Comparison of ENCODE assay signal across 1 cellular context in the genomic region with DNA sequence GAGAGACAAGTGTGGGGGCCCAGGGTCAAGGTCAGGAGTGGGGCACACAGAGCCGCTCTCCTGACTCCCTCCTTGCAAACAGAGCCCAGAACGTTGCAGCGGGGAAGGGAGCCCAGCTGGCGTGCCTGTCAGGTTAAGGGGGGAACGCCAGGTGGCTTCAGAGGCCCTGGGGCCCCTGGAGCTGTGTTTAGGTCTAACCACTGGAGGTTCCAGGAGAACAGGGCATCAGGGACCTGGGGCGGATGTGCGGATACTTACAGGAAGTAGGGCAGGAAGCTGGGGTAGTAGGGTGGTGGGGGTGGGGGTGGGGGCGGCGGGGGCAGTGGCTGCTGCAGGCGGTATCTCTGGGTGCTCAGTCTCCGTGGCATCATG.
TF ChIP-seq lines count a peak whose summit lies in the region.

No MANE protein-coding gene starts in this region.

TF ChIP-seq in GM12878, 131 proteins besides CTCF, POLR2A, EP300 and RAD21 (continued from another document):
- TF ChIP-seq, protein P1, sequence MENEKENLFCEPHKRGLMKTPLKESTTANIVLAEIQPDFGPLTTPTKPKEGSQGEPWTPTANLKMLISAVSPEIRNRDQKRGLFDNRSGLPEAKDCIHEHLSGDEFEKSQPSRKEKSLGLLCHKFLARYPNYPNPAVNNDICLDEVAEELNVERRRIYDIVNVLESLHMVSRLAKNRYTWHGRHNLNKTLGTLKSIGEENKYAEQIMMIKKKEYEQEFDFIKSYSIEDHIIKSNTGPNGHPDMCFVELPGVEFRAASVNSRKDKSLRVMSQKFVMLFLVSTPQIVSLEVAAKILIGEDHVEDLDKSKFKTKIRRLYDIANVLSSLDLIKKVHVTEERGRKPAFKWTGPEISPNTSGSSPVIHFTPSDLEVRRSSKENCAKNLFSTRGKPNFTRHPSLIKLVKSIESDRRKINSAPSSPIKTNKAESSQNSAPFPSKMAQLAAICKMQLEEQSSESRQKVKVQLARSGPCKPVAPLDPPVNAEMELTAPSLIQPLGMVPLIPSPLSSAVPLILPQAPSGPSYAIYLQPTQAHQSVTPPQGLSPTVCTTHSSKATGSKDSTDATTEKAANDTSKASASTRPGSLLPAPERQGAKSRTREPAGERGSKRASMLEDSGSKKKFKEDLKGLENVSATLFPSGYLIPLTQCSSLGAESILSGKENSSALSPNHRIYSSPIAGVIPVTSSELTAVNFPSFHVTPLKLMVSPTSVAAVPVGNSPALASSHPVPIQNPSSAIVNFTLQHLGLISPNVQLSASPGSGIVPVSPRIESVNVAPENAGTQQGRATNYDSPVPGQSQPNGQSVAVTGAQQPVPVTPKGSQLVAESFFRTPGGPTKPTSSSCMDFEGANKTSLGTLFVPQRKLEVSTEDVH (IDR thresholded peaks at IDR 0.05; ENCODE audit: low read depth, partially characterized antibody) = no peak
- TF ChIP-seq ESRRA (IDR thresholded peaks at IDR 0.05; ENCODE audit: low read length) (no peak), ATF7 (IDR thresholded peaks at IDR 0.05; ENCODE audit: low read depth) (no peak), LARP7 (IDR thresholded peaks at IDR 0.05) (no peak), STAT1 (conservative IDR thresholded peaks at IDR 0.05) (no peak), SMC3 (IDR thresholded peaks at IDR 0.05; ENCODE audit: borderline replicate concordance, low read length) (no peak), TCF12 (IDR thresholded peaks at IDR 0.05; ENCODE audit: low read depth, low read length) (0 out of 2 replicates have a peak, but pooled peaks have one; percentile 33), TCF3 (IDR thresholded peaks at IDR 0.05; ENCODE audit: borderline replicate concordance, insufficient read depth, low read depth, low read length) (peak; percentile 62; the same call in 1 of the 2 replicates), YBX1 (IDR thresholded peaks at IDR 0.05) (no peak), RCOR1 (conservative IDR thresholded peaks at IDR 0.05; ENCODE audit: low read depth, low read length) (no peak), TBL1XR1 (IDR thresholded peaks at IDR 0.05; ENCODE audit: low read depth, low read length) (no peak), WRNIP1 (IDR thresholded peaks at IDR 0.05; ENCODE audit: borderline replicate concordance, low read depth, low read length) (no peak), SIN3A (IDR thresholded peaks at IDR 0.05; ENCODE audit: low read depth, low read length) (no peak), MTA3 (IDR thresholded peaks at IDR 0.05; ENCODE audit: borderline replicate concordance, low read length) (no peak), KAT2A (conservative IDR thresholded peaks at IDR 0.05; ENCODE audit: control insufficient read depth, low read depth, low read length) (no peak)
- TF ChIP-seq, protein P2, sequence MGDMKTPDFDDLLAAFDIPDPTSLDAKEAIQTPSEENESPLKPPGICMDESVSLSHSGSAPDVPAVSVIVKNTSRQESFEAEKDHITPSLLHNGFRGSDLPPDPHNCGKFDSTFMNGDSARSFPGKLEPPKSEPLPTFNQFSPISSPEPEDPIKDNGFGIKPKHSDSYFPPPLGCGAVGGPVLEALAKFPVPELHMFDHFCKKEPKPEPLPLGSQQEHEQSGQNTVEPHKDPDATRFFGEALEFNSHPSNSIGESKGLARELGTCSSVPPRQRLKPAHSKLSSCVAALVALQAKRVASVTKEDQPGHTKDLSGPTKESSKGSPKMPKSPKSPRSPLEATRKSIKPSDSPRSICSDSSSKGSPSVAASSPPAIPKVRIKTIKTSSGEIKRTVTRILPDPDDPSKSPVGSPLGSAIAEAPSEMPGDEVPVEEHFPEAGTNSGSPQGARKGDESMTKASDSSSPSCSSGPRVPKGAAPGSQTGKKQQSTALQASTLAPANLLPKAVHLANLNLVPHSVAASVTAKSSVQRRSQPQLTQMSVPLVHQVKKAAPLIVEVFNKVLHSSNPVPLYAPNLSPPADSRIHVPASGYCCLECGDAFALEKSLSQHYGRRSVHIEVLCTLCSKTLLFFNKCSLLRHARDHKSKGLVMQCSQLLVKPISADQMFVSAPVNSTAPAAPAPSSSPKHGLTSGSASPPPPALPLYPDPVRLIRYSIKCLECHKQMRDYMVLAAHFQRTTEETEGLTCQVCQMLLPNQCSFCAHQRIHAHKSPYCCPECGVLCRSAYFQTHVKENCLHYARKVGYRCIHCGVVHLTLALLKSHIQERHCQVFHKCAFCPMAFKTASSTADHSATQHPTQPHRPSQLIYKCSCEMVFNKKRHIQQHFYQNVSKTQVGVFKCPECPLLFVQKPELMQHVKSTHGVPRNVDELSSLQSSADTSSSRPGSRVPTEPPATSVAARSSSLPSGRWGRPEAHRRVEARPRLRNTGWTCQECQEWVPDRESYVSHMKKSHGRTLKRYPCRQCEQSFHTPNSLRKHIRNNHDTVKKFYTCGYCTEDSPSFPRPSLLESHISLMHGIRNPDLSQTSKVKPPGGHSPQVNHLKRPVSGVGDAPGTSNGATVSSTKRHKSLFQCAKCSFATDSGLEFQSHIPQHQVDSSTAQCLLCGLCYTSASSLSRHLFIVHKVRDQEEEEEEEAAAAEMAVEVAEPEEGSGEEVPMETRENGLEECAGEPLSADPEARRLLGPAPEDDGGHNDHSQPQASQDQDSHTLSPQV (IDR thresholded peaks at IDR 0.05) = no peak
- TF ChIP-seq, protein P3, sequence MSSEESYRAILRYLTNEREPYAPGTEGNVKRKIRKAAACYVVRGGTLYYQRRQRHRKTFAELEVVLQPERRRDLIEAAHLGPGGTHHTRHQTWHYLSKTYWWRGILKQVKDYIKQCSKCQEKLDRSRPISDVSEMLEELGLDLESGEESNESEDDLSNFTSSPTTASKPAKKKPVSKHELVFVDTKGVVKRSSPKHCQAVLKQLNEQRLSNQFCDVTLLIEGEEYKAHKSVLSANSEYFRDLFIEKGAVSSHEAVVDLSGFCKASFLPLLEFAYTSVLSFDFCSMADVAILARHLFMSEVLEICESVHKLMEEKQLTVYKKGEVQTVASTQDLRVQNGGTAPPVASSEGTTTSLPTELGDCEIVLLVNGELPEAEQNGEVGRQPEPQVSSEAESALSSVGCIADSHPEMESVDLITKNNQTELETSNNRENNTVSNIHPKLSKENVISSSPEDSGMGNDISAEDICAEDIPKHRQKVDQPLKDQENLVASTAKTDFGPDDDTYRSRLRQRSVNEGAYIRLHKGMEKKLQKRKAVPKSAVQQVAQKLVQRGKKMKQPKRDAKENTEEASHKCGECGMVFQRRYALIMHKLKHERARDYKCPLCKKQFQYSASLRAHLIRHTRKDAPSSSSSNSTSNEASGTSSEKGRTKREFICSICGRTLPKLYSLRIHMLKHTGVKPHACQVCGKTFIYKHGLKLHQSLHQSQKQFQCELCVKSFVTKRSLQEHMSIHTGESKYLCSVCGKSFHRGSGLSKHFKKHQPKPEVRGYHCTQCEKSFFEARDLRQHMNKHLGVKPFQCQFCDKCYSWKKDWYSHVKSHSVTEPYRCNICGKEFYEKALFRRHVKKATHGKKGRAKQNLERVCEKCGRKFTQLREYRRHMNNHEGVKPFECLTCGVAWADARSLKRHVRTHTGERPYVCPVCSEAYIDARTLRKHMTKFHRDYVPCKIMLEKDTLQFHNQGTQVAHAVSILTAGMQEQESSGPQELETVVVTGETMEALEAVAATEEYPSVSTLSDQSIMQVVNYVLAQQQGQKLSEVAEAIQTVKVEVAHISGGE (CRISPR knock-in tag; IDR thresholded peaks at IDR 0.05) = no peak
